8 cellular contexts compared by ENCODE assay signal in the genomic region with DNA sequence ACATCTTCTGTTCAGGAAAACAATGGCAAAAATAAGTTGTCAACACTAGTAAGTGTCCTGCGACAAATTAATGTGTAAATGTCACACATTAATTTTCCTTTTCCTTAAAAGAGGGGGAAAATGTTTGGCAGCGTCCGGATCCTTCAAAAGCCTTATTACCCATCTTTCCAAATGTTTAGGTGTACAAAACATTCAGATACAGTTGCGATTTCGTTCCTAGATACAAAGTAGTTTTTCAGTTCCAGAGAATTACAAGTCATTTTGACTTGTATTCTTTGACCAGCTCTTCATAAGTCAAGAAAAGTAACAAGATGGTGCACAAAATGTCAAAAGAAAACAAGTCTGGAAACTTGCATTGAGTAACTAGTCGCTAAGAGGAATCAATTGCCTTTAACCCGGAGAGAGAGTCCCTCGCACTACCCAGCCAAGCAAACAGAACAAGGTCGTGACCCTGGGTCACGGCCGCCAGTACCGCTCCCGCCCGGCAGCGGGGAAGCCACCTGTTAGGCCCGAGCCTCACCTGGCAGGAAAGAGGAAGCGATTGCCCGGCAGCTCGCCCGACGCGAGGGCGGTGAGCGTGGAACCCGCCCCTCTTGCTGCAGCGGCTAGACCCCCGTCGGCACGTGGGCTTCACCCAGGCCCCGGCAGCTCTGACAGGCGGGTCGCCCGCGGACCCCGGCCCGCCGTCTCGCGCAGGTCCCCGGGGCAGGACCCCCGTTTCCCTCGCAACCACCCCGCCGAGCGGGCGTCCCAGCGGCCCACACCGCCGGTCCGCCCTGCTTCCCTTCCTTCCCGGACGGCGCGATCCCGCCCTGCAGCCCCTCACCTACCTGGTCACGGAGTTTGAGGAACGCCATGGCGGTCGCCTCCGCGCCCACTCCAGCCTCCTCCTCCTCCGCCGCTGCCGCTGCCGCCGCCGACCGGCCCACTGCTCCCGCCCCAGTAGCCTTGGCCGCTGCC.
DNase-seq lines count a peak whose midpoint lies in the region; ATAC-seq and TF ChIP-seq lines count a peak whose summit lies in the region.

No MANE protein-coding gene starts in this region.

- peak overlapping the region; percentile 89 to 98 (median 95) for H3K4me3 Mint-ChIP-seq in CD4-positive, CD25-positive, alpha-beta regulatory T cell

- peak; percentile 40 for TF ChIP-seq POLR2A in GM19193 (IDR thresholded peaks at IDR 0.05; ENCODE audit: extremely low read depth, insufficient read depth, insufficient read length)

- peak overlapping the region; percentile 86 for H3K4me3 ChIP-seq in CD4-positive, CD25-positive, alpha-beta regulatory T cell (ENCODE audit: low read depth, low read length)
- peak overlapping the region; percentile 97 for H3K4me3 ChIP-seq in left ventricle myocardium inferior

- H3K36me3 ChIP-seq in CD4-positive, CD25-positive, alpha-beta regulatory T cell (ENCODE audit: control insufficient read depth, insufficient read depth, low read length): no peaks in the 10 kb centered on the region
- H3K36me3 ChIP-seq in left ventricle myocardium inferior: no peaks in the 10 kb centered on the region

- H3K9me3 ChIP-seq in CD4-positive, CD25-positive, alpha-beta regulatory T cell (ENCODE audit: control insufficient read depth in 2 of 2, low read length in 2 of 2): no peaks in the 10 kb centered on the region
- H3K9me3 ChIP-seq in left ventricle myocardium inferior (replicated peaks): no peaks in the 10 kb centered on the region

- ATAC-seq in CD4-positive, CD25-positive, alpha-beta regulatory T cell (ENCODE audit: low read depth in 2 of 2): peak; percentile 66 to 69
- ATAC-seq in HG03342 (IDR thresholded peaks at IDR 0.05; ENCODE audit: unreplicated experiment): peak; percentile 73

- TF ChIP-seq CTCF in left ventricle myocardium inferior (IDR thresholded peaks at IDR 0.05; ENCODE audit: borderline replicate concordance): peak; percentile 41

- peaks cover 6% of the 10 kb centered on the region for H3K27me3 Mint-ChIP-seq in CD4-positive, CD25-positive, alpha-beta regulatory T cell

- intact Hi-C loops in left ventricle myocardium inferior (cut with micrococcal nuclease): no loop called here

- peaks cover 0 to 2% (median 0%) of the 10 kb centered on the region in 7 donors for H3K9me3 Mint-ChIP-seq in CD4-positive, CD25-positive, alpha-beta regulatory T cell

- H3K4me1 Mint-ChIP-seq in CD4-positive, CD25-positive, alpha-beta regulatory T cell: peaks cover 16 to 52% (median 42%) of the 10 kb centered on the region in 4 donors

- peak overlapping the region; percentile 9 to 92 (median 85) for H3K27ac Mint-ChIP-seq in CD4-positive, CD25-positive, alpha-beta regulatory T cell

- H3K4me1 ChIP-seq in CD4-positive, CD25-positive, alpha-beta regulatory T cell (ENCODE audit: control insufficient read depth, insufficient read depth, low read length, poor library complexity, severe bottlenecking): peaks cover 15% of the 10 kb centered on the region
- H3K4me1 ChIP-seq in left ventricle myocardium inferior: peaks cover 31% of the 10 kb centered on the region

- no peaks in the 10 kb centered on the region for H3K27me3 ChIP-seq in CD4-positive, CD25-positive, alpha-beta regulatory T cell (ENCODE audit: control insufficient read depth, insufficient read depth, low read length)
- H3K27me3 ChIP-seq in left ventricle myocardium inferior (ENCODE audit: low read depth): no peaks in the 10 kb centered on the region

- peak overlapping the region; percentile 70 for H3K27ac ChIP-seq in CD4-positive, CD25-positive, alpha-beta regulatory T cell (ENCODE audit: insufficient read depth, low read length, poor library complexity, severe bottlenecking)
- peak overlapping the region; percentile 81 for H3K27ac ChIP-seq in left ventricle myocardium inferior (replicated peaks)

- DNase-seq in CD4-positive, CD25-positive, alpha-beta regulatory T cell: peak; percentile 55 to 85 (median 65)
- DNase-seq in RPMI7951 (ENCODE audit: low read depth) (peak; percentile 9), left ventricle myocardium inferior (peak; percentile 19), renal cortical epithelial cell (ENCODE audit: low read depth) (peak; percentile 30), NCI-H1436 treated with DMSO at 0.1 percent for 48 hours (lab: John Stamatoyannopoulos, UW) (no peak)
- DNase-seq in activated naive CD4-positive, alpha-beta T cell (lab: John Stamatoyannopoulos, UW): peak; percentile 7 to 47 (median 17)

- H3K36me3 Mint-ChIP-seq in CD4-positive, CD25-positive, alpha-beta regulatory T cell: peaks cover 12% of the 10 kb centered on the region
